ENCODE assay signal across 1 cellular context in the genomic region with DNA sequence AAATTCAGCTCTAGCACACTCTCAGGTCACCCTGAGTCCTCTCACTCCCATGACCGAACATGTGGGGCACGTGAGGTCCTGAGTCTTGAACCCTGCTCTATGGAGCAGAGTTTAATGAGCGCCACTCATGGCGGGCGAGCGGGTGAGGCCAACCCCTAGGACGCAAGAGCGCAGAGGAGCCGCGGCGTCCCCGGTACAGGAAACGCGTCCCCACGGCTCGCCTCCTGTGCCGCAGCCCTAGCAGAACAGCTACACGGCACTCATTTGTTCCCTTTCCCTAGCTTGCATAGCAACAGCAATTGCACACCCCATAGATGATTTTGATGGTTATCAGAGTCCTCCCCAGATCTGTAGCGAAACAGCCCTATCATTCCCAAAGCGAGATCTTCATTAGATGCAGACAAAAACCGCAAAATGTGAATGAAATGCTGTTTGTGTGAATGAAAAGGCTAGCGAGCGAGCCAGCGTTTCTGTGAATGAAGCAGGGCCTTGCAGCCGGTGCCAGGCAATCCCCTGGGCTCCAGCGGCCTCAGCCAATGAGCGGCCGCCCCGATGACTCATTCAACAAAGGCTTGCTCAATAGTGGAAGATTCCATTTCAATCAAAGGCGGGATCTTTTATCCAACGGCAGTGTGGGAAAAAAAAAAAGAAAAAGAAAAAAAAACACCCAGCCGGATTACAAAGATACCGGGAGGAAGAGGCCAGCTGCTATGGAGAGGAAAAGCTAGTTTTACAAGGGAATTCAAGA.
A peak's percentile ranks its signal among the peaks of the same experiment; 100 is the strongest.
TF ChIP-seq lines count a peak whose summit lies in the region.

No MANE protein-coding gene starts in this region.

TF ChIP-seq in IMR-90, 13 proteins besides CTCF, POLR2A, EP300 and RAD21 (continued from another document):
- TF ChIP-seq MAZ (IDR thresholded peaks at IDR 0.05; ENCODE audit: borderline replicate concordance, low read depth, low read length) = no peak
- TF ChIP-seq MXI1 (IDR thresholded peaks at IDR 0.05; ENCODE audit: borderline replicate concordance, low read depth, low read length) = 0 out of 2 replicates have a peak, but pooled peaks have one; percentile 25
- TF ChIP-seq BHLHE40 (IDR thresholded peaks at IDR 0.05; ENCODE audit: low read depth, low read length) = peak; percentile 75
- TF ChIP-seq CHD1 (IDR thresholded peaks at IDR 0.05; ENCODE audit: low read depth, low read length) = no peak
- no peak for TF ChIP-seq SMC3 (IDR thresholded peaks at IDR 0.05; ENCODE audit: low read depth, low read length)
- TF ChIP-seq, protein P1, sequence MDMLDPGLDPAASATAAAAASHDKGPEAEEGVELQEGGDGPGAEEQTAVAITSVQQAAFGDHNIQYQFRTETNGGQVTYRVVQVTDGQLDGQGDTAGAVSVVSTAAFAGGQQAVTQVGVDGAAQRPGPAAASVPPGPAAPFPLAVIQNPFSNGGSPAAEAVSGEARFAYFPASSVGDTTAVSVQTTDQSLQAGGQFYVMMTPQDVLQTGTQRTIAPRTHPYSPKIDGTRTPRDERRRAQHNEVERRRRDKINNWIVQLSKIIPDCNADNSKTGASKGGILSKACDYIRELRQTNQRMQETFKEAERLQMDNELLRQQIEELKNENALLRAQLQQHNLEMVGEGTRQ (IDR thresholded peaks at IDR 0.05; ENCODE audit: low read depth, low read length) = 0 out of 2 replicates have a peak, but pooled peaks have one; percentile 8
